Comparison of ENCODE assay signal across 8 cellular contexts in the genomic region with DNA sequence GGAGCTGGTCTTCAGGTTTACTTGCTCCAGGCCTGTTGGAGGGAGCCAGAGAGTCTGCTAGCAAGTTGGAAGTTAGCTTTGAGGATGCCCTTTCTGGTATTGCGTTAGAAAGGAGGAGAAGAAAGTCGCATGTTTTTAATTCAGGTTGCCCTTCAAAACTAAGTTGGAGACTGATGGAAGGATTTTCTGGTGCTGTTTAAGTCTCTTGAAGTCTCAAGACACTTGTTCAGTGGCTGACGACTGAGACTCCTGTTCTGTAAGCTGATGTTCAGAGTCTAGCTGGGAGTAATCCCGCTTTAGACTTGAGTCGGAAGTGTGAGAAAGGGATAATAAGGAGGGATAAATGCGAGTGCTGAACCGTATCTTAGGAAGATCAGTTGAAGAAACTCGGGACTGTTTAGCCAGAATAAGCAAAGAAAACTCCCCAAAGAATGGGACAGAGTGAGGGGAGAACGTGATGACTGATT. TPM values are rescaled to one million over a fixed set of nuclear protein-coding genes. Genes with fewer than 3 reads are reported as not detected.
DNase-seq lines count a peak whose midpoint lies in the region; TF ChIP-seq lines count a peak whose summit lies in the region.

No MANE protein-coding gene starts in this region.

- H3K36me3 Mint-ChIP-seq in Calu3 (ENCODE audit: insufficient read depth, unreplicated experiment) = peaks cover 53% of the 10 kb centered on the region

- H3K4me1 ChIP-seq in HUES64 (ENCODE audit: insufficient read depth, low read length) (peaks cover 23% of the 10 kb centered on the region), tibial artery (peaks cover 0 to 27% (median 18%) of the 10 kb centered on the region in 4 donors)

- DNase-seq in Calu3 = no peak
- DNase-seq in T47D (ENCODE audit: low read depth in 1 of 2, low spot score in 1 of 2) = peak; percentile 16 to 57
- DNase-seq in lower leg skin (ENCODE audit: low spot score in 2 of 2) = no peak
- no peak for DNase-seq in tibial artery
- DNase-seq in AG20443 (ENCODE audit: low spot score) = no peak
- DNase-seq in NCI-H2081 (lab: John Stamatoyannopoulos, UW) = no peak
- DNase-seq in CD1c-positive myeloid dendritic cell (ENCODE audit: extremely low spot score) = no peak

- H3K27ac ChIP-seq in HUES64 (ENCODE audit: low read depth, low read length) (no peak overlapping the region; the same call in 1 of the 2 replicates), tibial artery (peak overlapping the region; percentile 89 to 95)

- no peak for TF ChIP-seq POLR2A in lower leg skin (IDR thresholded peaks at IDR 0.05)

- 6% methylated on average over 9 of the region's 9 CpGs for WGBS in HUES64
- 9 to 11% methylated on average over 9 of the region's 9 CpGs for WGBS in lower leg skin, 2 donors

- H3K9ac ChIP-seq in HUES64 (ENCODE audit: low read depth, low read length) = peak overlapping the region; percentile 81

- H3K27ac Mint-ChIP-seq in Calu3 (ENCODE audit: unreplicated experiment) = peak overlapping the region; percentile 85

- H3K4me3 ChIP-seq in HUES64 (ENCODE audit: low read length) (peak overlapping the region; percentile 71), lower leg skin (ENCODE audit: low read depth, poor library complexity, severe bottlenecking) (peak overlapping the region; percentile 86), tibial artery (peak overlapping the region; percentile 91 to 95)

- H3K36me3 ChIP-seq in HUES64 (ENCODE audit: insufficient read depth, low read length) (peaks cover 40% of the 10 kb centered on the region), tibial artery (peaks cover 20 to 28% (median 22%) of the 10 kb centered on the region in 3 donors)

- CTCF ChIA-PET in Calu3 (lab: Charles Lee) = interaction anchor here (0.6 to 2.1 kb wide), 11 partner anchors 9 to 346 kb away, joined by 3 to 15 read pairs (median 5); no protein-coding TSS in a partner anchor

- H3K9me3 ChIP-seq in HUES64 (ENCODE audit: insufficient read depth, low read depth, low read length) (no peaks in the 10 kb centered on the region), tibial artery (no peaks in the 10 kb centered on the region)

- in situ Hi-C loops in T47D (cut with HindIII; ENCODE audit: low pct_unique_long_range_greater_than_20kb, low sequenced_read_pairs) = no loop called here

- peak overlapping the region; percentile 90 for H3K4me3 Mint-ChIP-seq in Calu3 (ENCODE audit: low read depth, unreplicated experiment)

- H3K27me3 Mint-ChIP-seq in Calu3 (ENCODE audit: unreplicated experiment) = peaks cover 30% of the 10 kb centered on the region

- BruUV-seq in Calu3 (replicated peaks; lab: Mats Ljungman, UMichigan) = TSS peak; percentile 23

- intact Hi-C loops in Calu3 (cut with micrococcal nuclease; ENCODE audit: unreplicated experiment) (loop anchor here (2.0 kb wide), 1 partner anchor 29 kb away; no protein-coding TSS in a partner anchor), lower leg skin (cut with DNase I; ENCODE audit: low total_unique reads) (no loop called here), tibial artery (cut with DNase I; ENCODE audit: low total_unique reads) (loop anchor here (10.0 kb wide), 1 partner anchor 355 kb away; the partner anchor contains the start of gene DHRS11)

- peaks cover 47% of the 10 kb centered on the region for H3K27me3 ChIP-seq in HUES64 (ENCODE audit: insufficient read depth, low read length)
- H3K27me3 ChIP-seq in tibial artery = peaks cover 0 to 31% of the 10 kb centered on the region in 2 donors

- peaks cover 45% of the 10 kb centered on the region for H3K4me1 Mint-ChIP-seq in Calu3 (ENCODE audit: low read depth, unreplicated experiment)

- no peak for TF ChIP-seq CTCF in Calu3 (IDR thresholded peaks at IDR 0.05; ENCODE audit: unreplicated experiment)
- no peak for TF ChIP-seq CTCF in lower leg skin (IDR thresholded peaks at IDR 0.05)
- TF ChIP-seq CTCF in tibial artery (IDR thresholded peaks at IDR 0.05) = no peak

- no peaks in the 10 kb centered on the region for H3K9me3 Mint-ChIP-seq in Calu3 (ENCODE audit: low read depth, unreplicated experiment)

RNA-seq across cellular contexts. Expression of gene AATF, which starts 0.7 kb away (rescaled TPM):
- 186 and 209 TPM in 2 replicates for total RNA-seq in Calu3 (2022)
- 41.9 TPM for polyA plus RNA-seq in HUES64 (2013, experiment 1 of 2)
- polyA plus RNA-seq in HUES64 (2013, experiment 2 of 2) = 36.5 TPM
- 10 to 100 TPM; 32.1 to 64.4 (median 50.6) TPM for total RNA-seq in lower leg skin

RNA-seq across cellular contexts. Expression of gene LHX1, which starts 12.2 kb away (rescaled TPM):
- total RNA-seq in Calu3 (2022) (0.35 and 1.4 TPM in 2 replicates), lower leg skin (not detected)
- 4.3 TPM for polyA plus RNA-seq in HUES64 (2013, experiment 1 of 2)
- polyA plus RNA-seq in HUES64 (2013, experiment 2 of 2) = 6.0 TPM

Comparison
In these comparisons a context has a peak if more than half of its experiments do, and no peak if none do; other contexts are left out.
1. DNase-seq: peak in T47D (2 of 2); none in Calu3 (single experiment), lower leg skin (0 of 2), tibial artery (0 of 2), AG20443 (single experiment), NCI-H2081 (0 of 2) and CD1c-positive myeloid dendritic cell (single experiment).
2. Peak in every context shown above with its lines, with median percentiles within 50 percentile points of each other: H3K4me3 ChIP-seq.